28 cellular contexts compared by ENCODE assay signal in genomic region chr10:17716161-17716560, GRCh38. TPM values are rescaled to one million over a fixed set of nuclear protein-coding genes. Genes with fewer than 3 reads are reported as not detected.
"Had no signal": no experiment of that assay in that cellular context is flagged by ENCODE, and none has a peak within 500 bp of the region (broad histone marks: within the 10 kb centered on the region; RNA-seq: fewer than 3 reads in every experiment).

No MANE protein-coding gene starts in this region.

- H3K9me3 ChIP-seq: adrenal gland, body of pancreas, colonic mucosa, esophagus squamous epithelium, gastroesophageal sphincter had no signal

- DNase-seq: activated CD4-positive, alpha-beta memory T cell treated with anti-CD3 and anti-CD28 coated beads for 36 hours; activated CD4-positive, alpha-beta T cell treated with anti-CD3 and anti-CD28 coated beads, Interleukin-2, amount 10 ng/mL, durations not matched to agents 24 days and 14 days; activated CD4-positive, CD25-positive, alpha-beta regulatory T cell; activated CD8-positive, alpha-beta memory T cell treated with anti-CD3 and anti-CD28 coated beads, Interleukin-2, amount 10 ng/mL, durations not matched to agents 7 days and 5 days; activated CD8-positive, alpha-beta memory T cell treated with anti-CD3 and anti-CD28 coated beads, Interleukin-2, amount 50 U/mL, for 4 hours; activated CD8-positive, alpha-beta T cell treated with anti-CD3 and anti-CD28 coated beads, Interleukin-2, amount 10 ng/mL, durations not matched to agents 7 days and 5 days; activated effector memory CD4-positive, alpha-beta T cell treated with anti-CD3 and anti-CD28 coated beads, Interleukin-2, amount 50 U/mL, for 16 hours; activated naive CD4-positive, alpha-beta T cell treated with anti-CD3 and anti-CD28 coated beads for 36 hours; activated naive CD8-positive, alpha-beta T cell treated with anti-CD3 and anti-CD28 coated beads for 36 hours; activated naive CD8-positive, alpha-beta T cell treated with anti-CD3 and anti-CD28 coated beads, Interleukin-2, amount 50 U/mL, for 24 hours; activated T-cell treated with anti-CD3 and anti-CD28 coated beads, Interleukin-2, amount 50 U/mL, for 1 hour; activated T-cell treated with anti-CD3 and anti-CD28 coated beads, Interleukin-2, amount 50 U/mL, for 48 hours; adrenal gland; amygdala; aorta; body of pancreas; central memory CD4-positive, alpha-beta T cell; cerebellar nuclear complex; colonic mucosa; effector CD8-positive, alpha-beta T cell; esophagus squamous epithelium; foreskin melanocyte had no signal

- H3K27me3 ChIP-seq: adrenal gland, body of pancreas, cardiac muscle cell, colonic mucosa, esophagus squamous epithelium, gastroesophageal sphincter had no signal

- FAIRE-seq: endometrium, endothelial cell of umbilical vein had no signal

- H3K27ac ChIP-seq: adrenal gland, body of pancreas, cardiac muscle cell, colonic mucosa, epithelial cell of prostate, esophagus squamous epithelium, gastroesophageal sphincter had no signal

- H3K4me1 ChIP-seq: body of pancreas, colonic mucosa, esophagus squamous epithelium, gastroesophageal sphincter had no signal

- H3K4me3 ChIP-seq: adrenal gland, body of pancreas, cardiac muscle cell, colonic mucosa, esophagus squamous epithelium, gastroesophageal sphincter had no signal

- ATAC-seq: activated CD8-positive, alpha-beta memory T cell treated with anti-CD3 and anti-CD28 coated beads, Interleukin-2, amount 10 ng/mL, durations not matched to agents 7 days and 5 days; activated CD8-positive, alpha-beta T cell treated with anti-CD3 and anti-CD28 coated beads, Interleukin-2, amount 10 ng/mL, durations not matched to agents 7 days and 5 days; activated naive CD8-positive, alpha-beta T cell treated with anti-CD3 and anti-CD28 coated beads, Interleukin-2, amount 50 U/mL, for 24 hours; body of pancreas; gastroesophageal sphincter had no signal

RNA-seq across cellular contexts. Expression of gene TMEM236, which starts 35.8 kb away (rescaled TPM):
- total RNA-seq: activated naive CD4-positive, alpha-beta T cell treated with anti-CD3 and anti-CD28 coated beads for 36 hours; activated T-helper 1 cell treated with anti-CD3 and anti-CD28 coated beads, Interleukin-12 subunit alpha, Interleukin-12 subunit beta, Interleukin-2, Interleukin-4 antibody, amounts not matched to agents 30 ng/mL and 10 ng/mL and 1 ng/mL, durations not matched to agents 14 hours and 24 hours and 36 hours; cardiac muscle cell had no signal
